In the genomic region with DNA sequence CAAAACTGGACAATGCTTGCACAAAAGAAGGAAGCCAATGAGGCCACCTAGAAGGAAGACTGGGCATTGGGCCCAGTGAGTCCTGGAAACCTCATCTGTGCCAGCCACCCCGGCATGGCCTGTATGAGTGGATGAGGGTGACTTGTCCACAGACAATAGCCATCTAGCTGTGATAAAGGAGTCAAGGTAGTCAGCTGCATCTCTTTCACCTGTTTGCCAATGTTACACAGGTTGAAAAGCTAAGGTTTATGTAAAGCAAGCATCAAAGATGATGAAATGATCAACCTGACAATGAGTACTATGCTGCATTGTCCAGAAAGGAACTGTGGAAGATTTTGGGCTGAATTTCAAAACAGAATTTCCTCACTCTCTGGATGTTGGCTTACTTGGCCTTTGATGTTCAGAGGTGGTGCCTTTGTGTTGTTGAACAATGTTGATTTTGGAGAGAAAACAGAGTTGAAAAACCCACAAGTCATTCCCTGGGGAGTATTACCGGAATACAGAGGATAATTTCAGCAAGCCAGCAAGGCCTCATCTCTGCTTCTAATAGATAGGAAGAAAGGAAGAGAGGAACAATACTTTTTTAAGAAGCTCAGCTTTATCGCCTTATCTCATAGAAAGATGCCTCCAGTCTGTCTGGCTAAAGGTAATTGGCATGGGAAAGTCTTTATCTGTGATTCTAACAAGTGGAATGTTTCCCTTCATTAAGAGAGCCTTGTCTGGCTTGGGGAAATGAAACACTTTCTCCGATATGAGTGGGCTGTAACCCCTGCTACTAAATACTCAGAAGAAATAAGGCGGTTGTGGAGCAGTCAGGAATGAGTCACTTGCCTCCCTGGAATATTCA, we compare ENCODE assay signal across 1 cellular context.
TF ChIP-seq lines count a peak whose summit lies in the region.

No MANE protein-coding gene starts in this region.

TF ChIP-seq in HepG2, 621 proteins besides CTCF, POLR2A, EP300 and RAD21 (continues in another document):
- peak; percentile 26; the same call in 1 of the 2 replicates for TF ChIP-seq RBFOX2 (IDR thresholded peaks at IDR 0.05; ENCODE audit: low read depth, low read length)
- TF ChIP-seq ELF3 (CRISPR knock-in tag; IDR thresholded peaks at IDR 0.05) = peak; percentile 46; the same call in 1 of the 2 replicates
- TF ChIP-seq MED13 (CRISPR knock-in tag; IDR thresholded peaks at IDR 0.05) = no peak
- TF ChIP-seq SOX5 (CRISPR knock-in tag; IDR thresholded peaks at IDR 0.05; ENCODE audit: borderline replicate concordance) = peak; percentile 99
- peak; percentile 80; the same call in 1 of the 2 replicates for TF ChIP-seq FOXO1 (CRISPR knock-in tag; IDR thresholded peaks at IDR 0.05)
- TF ChIP-seq LCORL (IDR thresholded peaks at IDR 0.05) = peak; percentile 89
- peak; percentile 80; the same call in 1 of the 2 replicates for TF ChIP-seq LCORL (CRISPR knock-in tag; IDR thresholded peaks at IDR 0.05)
- TF ChIP-seq KMT2A (CRISPR knock-in tag; IDR thresholded peaks at IDR 0.05) = no peak
- no peak for TF ChIP-seq TARDBP (CRISPR knock-in tag; IDR thresholded peaks at IDR 0.05)
- TF ChIP-seq ETV5 (CRISPR knock-in tag; IDR thresholded peaks at IDR 0.05; ENCODE audit: borderline replicate concordance) = peak; percentile 52; the same call in 1 of the 2 replicates
- TF ChIP-seq MTF1 (CRISPR knock-in tag; IDR thresholded peaks at IDR 0.05) = no peak
- peak; percentile 62; the same call in 1 of the 2 replicates for TF ChIP-seq NR2F6 (IDR thresholded peaks at IDR 0.05)
- peak; percentile 37 for TF ChIP-seq NR2F6 (CRISPR knock-in tag; IDR thresholded peaks at IDR 0.05)
- TF ChIP-seq FLYWCH1 (CRISPR knock-in tag; IDR thresholded peaks at IDR 0.05) = no peak
- no peak for TF ChIP-seq ZNF451 (CRISPR knock-in tag; IDR thresholded peaks at IDR 0.05)
- TF ChIP-seq BCL6 (CRISPR knock-in tag; IDR thresholded peaks at IDR 0.05) = peak; percentile 78
- TF ChIP-seq, protein P1, sequence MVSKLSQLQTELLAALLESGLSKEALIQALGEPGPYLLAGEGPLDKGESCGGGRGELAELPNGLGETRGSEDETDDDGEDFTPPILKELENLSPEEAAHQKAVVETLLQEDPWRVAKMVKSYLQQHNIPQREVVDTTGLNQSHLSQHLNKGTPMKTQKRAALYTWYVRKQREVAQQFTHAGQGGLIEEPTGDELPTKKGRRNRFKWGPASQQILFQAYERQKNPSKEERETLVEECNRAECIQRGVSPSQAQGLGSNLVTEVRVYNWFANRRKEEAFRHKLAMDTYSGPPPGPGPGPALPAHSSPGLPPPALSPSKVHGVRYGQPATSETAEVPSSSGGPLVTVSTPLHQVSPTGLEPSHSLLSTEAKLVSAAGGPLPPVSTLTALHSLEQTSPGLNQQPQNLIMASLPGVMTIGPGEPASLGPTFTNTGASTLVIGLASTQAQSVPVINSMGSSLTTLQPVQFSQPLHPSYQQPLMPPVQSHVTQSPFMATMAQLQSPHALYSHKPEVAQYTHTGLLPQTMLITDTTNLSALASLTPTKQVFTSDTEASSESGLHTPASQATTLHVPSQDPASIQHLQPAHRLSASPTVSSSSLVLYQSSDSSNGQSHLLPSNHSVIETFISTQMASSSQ (IDR thresholded peaks at IDR 0.05; ENCODE audit: low read depth) = peak; percentile 42; the same call in 1 of the 2 replicates
- TF ChIP-seq, protein P1 (CRISPR knock-in tag; IDR thresholded peaks at IDR 0.05; ENCODE audit: borderline replicate concordance) = peak; percentile 84
- TF ChIP-seq, protein P2, sequence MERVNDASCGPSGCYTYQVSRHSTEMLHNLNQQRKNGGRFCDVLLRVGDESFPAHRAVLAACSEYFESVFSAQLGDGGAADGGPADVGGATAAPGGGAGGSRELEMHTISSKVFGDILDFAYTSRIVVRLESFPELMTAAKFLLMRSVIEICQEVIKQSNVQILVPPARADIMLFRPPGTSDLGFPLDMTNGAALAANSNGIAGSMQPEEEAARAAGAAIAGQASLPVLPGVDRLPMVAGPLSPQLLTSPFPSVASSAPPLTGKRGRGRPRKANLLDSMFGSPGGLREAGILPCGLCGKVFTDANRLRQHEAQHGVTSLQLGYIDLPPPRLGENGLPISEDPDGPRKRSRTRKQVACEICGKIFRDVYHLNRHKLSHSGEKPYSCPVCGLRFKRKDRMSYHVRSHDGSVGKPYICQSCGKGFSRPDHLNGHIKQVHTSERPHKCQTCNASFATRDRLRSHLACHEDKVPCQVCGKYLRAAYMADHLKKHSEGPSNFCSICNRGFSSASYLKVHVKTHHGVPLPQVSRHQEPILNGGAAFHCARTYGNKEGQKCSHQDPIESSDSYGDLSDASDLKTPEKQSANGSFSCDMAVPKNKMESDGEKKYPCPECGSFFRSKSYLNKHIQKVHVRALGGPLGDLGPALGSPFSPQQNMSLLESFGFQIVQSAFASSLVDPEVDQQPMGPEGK (CRISPR knock-in tag; IDR thresholded peaks at IDR 0.05) = 0 out of 2 replicates have a peak, but pooled peaks have one; percentile 49
- no peak for TF ChIP-seq HOXD1 (CRISPR knock-in tag; IDR thresholded peaks at IDR 0.05)
- TF ChIP-seq TP53 (CRISPR knock-in tag; conservative IDR thresholded peaks at IDR 0.05) = no peak
- TF ChIP-seq ZKSCAN5 (CRISPR knock-in tag; IDR thresholded peaks at IDR 0.05) = no peak
- TF ChIP-seq, protein P3, sequence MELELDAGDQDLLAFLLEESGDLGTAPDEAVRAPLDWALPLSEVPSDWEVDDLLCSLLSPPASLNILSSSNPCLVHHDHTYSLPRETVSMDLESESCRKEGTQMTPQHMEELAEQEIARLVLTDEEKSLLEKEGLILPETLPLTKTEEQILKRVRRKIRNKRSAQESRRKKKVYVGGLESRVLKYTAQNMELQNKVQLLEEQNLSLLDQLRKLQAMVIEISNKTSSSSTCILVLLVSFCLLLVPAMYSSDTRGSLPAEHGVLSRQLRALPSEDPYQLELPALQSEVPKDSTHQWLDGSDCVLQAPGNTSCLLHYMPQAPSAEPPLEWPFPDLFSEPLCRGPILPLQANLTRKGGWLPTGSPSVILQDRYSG (CRISPR knock-in tag; IDR thresholded peaks at IDR 0.05) = no peak
- 0 out of 2 replicates have a peak, but pooled peaks have one; percentile 50 for TF ChIP-seq ZBTB25 (CRISPR knock-in tag; IDR thresholded peaks at IDR 0.05)
- TF ChIP-seq THAP11 (CRISPR knock-in tag; IDR thresholded peaks at IDR 0.05) = 0 out of 2 replicates have a peak, but pooled peaks have one; percentile 17
- peak; percentile 42; the same call in 1 of the 2 replicates for TF ChIP-seq YEATS2 (CRISPR knock-in tag; IDR thresholded peaks at IDR 0.05; ENCODE audit: borderline replicate concordance)
- TF ChIP-seq SAP130 (CRISPR knock-in tag; IDR thresholded peaks at IDR 0.05; ENCODE audit: low read depth) = peak; percentile 24
- peak; percentile 39; the same call in 1 of the 2 replicates for TF ChIP-seq HNF4G (IDR thresholded peaks at IDR 0.05; ENCODE audit: borderline replicate concordance, low read depth, low read length)
- TF ChIP-seq HNF4G (CRISPR knock-in tag; IDR thresholded peaks at IDR 0.05; ENCODE audit: borderline replicate concordance, low read depth) = no peak
- TF ChIP-seq NFIC (IDR thresholded peaks at IDR 0.05; ENCODE audit: low read length) = peak; percentile 64
- peak; percentile 65; the same call in 1 of the 2 replicates for TF ChIP-seq NCOR1 (IDR thresholded peaks at IDR 0.05; ENCODE audit: borderline replicate concordance, low read length)
- TF ChIP-seq SIX4 (CRISPR knock-in tag; IDR thresholded peaks at IDR 0.05) = peak; percentile 63; the same call in 1 of the 2 replicates
- TF ChIP-seq DMAP1 (CRISPR knock-in tag; IDR thresholded peaks at IDR 0.05) = peak; percentile 30; the same call in 1 of the 2 replicates
- no peak for TF ChIP-seq HNRNPK (IDR thresholded peaks at IDR 0.05; ENCODE audit: low read depth, low read length, poor library complexity, severe bottlenecking)
- 0 out of 2 replicates have a peak, but pooled peaks have one; percentile 15 for TF ChIP-seq KDM6A (CRISPR knock-in tag; IDR thresholded peaks at IDR 0.05; ENCODE audit: low read depth)
- TF ChIP-seq DZIP1 (CRISPR knock-in tag; IDR thresholded peaks at IDR 0.05) = no peak
- TF ChIP-seq FOXA1 (IDR thresholded peaks at IDR 0.05) = 0 out of 2 replicates have a peak, but pooled peaks have one; percentile 25
- peak; percentile 90 for TF ChIP-seq FOXA1 (CRISPR knock-in tag; IDR thresholded peaks at IDR 0.05)
- peak; percentile 68; the same call in 1 of the 2 replicates for TF ChIP-seq RXRB (CRISPR knock-in tag; IDR thresholded peaks at IDR 0.05; ENCODE audit: borderline replicate concordance)
- no peak for TF ChIP-seq ZNF180 (CRISPR knock-in tag; IDR thresholded peaks at IDR 0.05; ENCODE audit: borderline replicate concordance, low read depth)
- TF ChIP-seq, protein P4, sequence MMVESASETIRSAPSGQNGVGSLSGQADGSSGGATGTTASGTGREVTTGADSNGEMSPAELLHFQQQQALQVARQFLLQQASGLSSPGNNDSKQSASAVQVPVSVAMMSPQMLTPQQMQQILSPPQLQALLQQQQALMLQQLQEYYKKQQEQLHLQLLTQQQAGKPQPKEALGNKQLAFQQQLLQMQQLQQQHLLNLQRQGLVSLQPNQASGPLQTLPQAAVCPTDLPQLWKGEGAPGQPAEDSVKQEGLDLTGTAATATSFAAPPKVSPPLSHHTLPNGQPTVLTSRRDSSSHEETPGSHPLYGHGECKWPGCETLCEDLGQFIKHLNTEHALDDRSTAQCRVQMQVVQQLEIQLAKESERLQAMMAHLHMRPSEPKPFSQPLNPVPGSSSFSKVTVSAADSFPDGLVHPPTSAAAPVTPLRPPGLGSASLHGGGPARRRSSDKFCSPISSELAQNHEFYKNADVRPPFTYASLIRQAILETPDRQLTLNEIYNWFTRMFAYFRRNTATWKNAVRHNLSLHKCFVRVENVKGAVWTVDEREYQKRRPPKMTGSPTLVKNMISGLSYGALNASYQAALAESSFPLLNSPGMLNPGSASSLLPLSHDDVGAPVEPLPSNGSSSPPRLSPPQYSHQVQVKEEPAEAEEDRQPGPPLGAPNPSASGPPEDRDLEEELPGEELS (CRISPR knock-in tag; IDR thresholded peaks at IDR 0.05) = peak; percentile 80
- TF ChIP-seq RFX3 (CRISPR knock-in tag; IDR thresholded peaks at IDR 0.05) = no peak
- TF ChIP-seq TCF7L2 (IDR thresholded peaks at IDR 0.05; ENCODE audit: low read depth, low read length) = peak; percentile 97
- peak; percentile 44; the same call in 1 of the 2 replicates for TF ChIP-seq ZNF281 (CRISPR knock-in tag; IDR thresholded peaks at IDR 0.05; ENCODE audit: borderline replicate concordance)
- TF ChIP-seq SOX13 (IDR thresholded peaks at IDR 0.05) = peak; percentile 99
- TF ChIP-seq SOX13 (CRISPR knock-in tag; conservative IDR thresholded peaks at IDR 0.05 in 1 of 2, IDR thresholded peaks at IDR 0.05 in 1 of 2) = peak in 1 of 2 experiments; percentile 100; a peak in 2 of 4 replicates
